16 cellular contexts compared by ENCODE assay signal in genomic region chrX:9577555-9577954, GRCh38.
DNase-seq lines count a peak whose midpoint lies in the region; ATAC-seq and TF ChIP-seq lines count a peak whose summit lies in the region.
"Had no signal": no experiment of that assay in that cellular context is flagged by ENCODE, and none has a peak within 500 bp of the region (broad histone marks: within the 10 kb centered on the region; RNA-seq: fewer than 3 reads in every experiment).

No MANE protein-coding gene starts in this region.

- 42 to 66% (median 59%) methylated on average over 7 to 9 of the region's 9 CpGs for WGBS in adrenal gland, 4 donors
- WGBS in testis, 2 donors, result 66 to 85% methylated on average over 6 to 9 of the region's 9 CpGs

- H3K4me3 ChIP-seq in right atrium auricular region (no peak overlapping the region), adrenal gland (no peak overlapping the region), testis (no peak overlapping the region)
- H3K4me3 ChIP-seq: BLaER1 treated with 17β-estradiol and CSF1 and Interleukin-3, amounts not matched to agents 10 nM and 100 nM had no signal

- H3K9me3 Mint-ChIP-seq in chondrocyte (ENCODE audit: low read depth), result peaks cover 14% of the 10 kb centered on the region
- H3K9me3 Mint-ChIP-seq: CD4-positive, CD25-positive, alpha-beta regulatory T cell; HFFc6 had no signal

- H3K27ac ChIP-seq in right atrium auricular region (no peak overlapping the region), adrenal gland (no peak overlapping the region), testis (no peak overlapping the region)
- H3K27ac ChIP-seq: 22Rv1; BLaER1 treated with 17β-estradiol and CSF1 and Interleukin-3, amounts not matched to agents 10 nM and 100 nM; HL-60 had no signal

- intact Hi-C loops in Right ventricle myocardium inferior (cut with DNase I), result no loop called here
- intact Hi-C loops in adrenal gland (cut with DNase I), result no loop called here
- intact Hi-C loops in testis (cut with DNase I; ENCODE audit: low total_unique reads), result no loop called here

- no peaks in the 10 kb centered on the region for H3K9me3 ChIP-seq in right atrium auricular region
- no peaks in the 10 kb centered on the region for H3K9me3 ChIP-seq in adrenal gland (replicated peaks in 1 of 3)
- no peaks in the 10 kb centered on the region for H3K9me3 ChIP-seq in testis

- no peaks in the 10 kb centered on the region for H3K36me3 ChIP-seq in right atrium auricular region
- no peaks in the 10 kb centered on the region for H3K36me3 ChIP-seq in adrenal gland (replicated peaks in 1 of 2)
- no peaks in the 10 kb centered on the region for H3K36me3 ChIP-seq in testis (ENCODE audit: low read depth, missing control alignments)

- peak overlapping the region; percentile 8 for H3K27ac Mint-ChIP-seq in chondrocyte (ENCODE audit: unreplicated experiment)
- H3K27ac Mint-ChIP-seq: CD4-positive, CD25-positive, alpha-beta regulatory T cell; HFFc6 had no signal

- TF ChIP-seq CTCF in right atrium auricular region (IDR thresholded peaks at IDR 0.05) (no peak), adrenal gland (IDR thresholded peaks at IDR 0.05) (no peak), chondrocyte (IDR thresholded peaks at IDR 0.05) (no peak), testis (IDR thresholded peaks at IDR 0.05) (no peak)

- ATAC-seq in Right ventricle myocardium inferior, result peak; percentile 42

- DNase-seq in Right ventricle myocardium inferior (ENCODE audit: missing footprints) (no peak), right atrium auricular region (ENCODE audit: low spot score) (no peak), adrenal gland (peak in 5 of 7 donors; percentile 33 to 55 (median 39)), chondrocyte (ENCODE audit: low spot score) (no peak), testis (peak; percentile 47), NCI-H1436 (lab: John Stamatoyannopoulos, UW) (no peak)
- DNase-seq in activated CD4-positive, alpha-beta T cell treated with anti-CD3 and anti-CD28 coated beads for 1 hour, result no peak
- DNase-seq: AML-193; CD4-positive, CD25-positive, alpha-beta regulatory T cell; DMS53; GF-D8; HCEC 1CT; HFFc6 had no signal

- H3K27me3 ChIP-seq in right atrium auricular region (no peaks in the 10 kb centered on the region), adrenal gland (no peaks in the 10 kb centered on the region), testis (no peaks in the 10 kb centered on the region)
- H3K27me3 ChIP-seq: BLaER1 treated with 17β-estradiol and CSF1 and Interleukin-3, amounts not matched to agents 10 nM and 100 nM had no signal

- H3K4me3 Mint-ChIP-seq in chondrocyte (ENCODE audit: unreplicated experiment), result no peak overlapping the region
- H3K4me3 Mint-ChIP-seq: CD4-positive, CD25-positive, alpha-beta regulatory T cell; HFFc6 had no signal

- H3K4me1 ChIP-seq in right atrium auricular region (no peaks in the 10 kb centered on the region), adrenal gland (replicated peaks in 1 of 2) (peaks cover 0 to 4% of the 10 kb centered on the region in 2 donors), testis (no peaks in the 10 kb centered on the region)

- H3K36me3 Mint-ChIP-seq in chondrocyte (ENCODE audit: low read depth), result peaks cover 2% of the 10 kb centered on the region

- no peaks in the 10 kb centered on the region for H3K27me3 Mint-ChIP-seq in chondrocyte (ENCODE audit: low read depth)
- H3K27me3 Mint-ChIP-seq: CD4-positive, CD25-positive, alpha-beta regulatory T cell had no signal

- peaks cover 8% of the 10 kb centered on the region for H3K4me1 Mint-ChIP-seq in chondrocyte (ENCODE audit: low read depth)

- TF ChIP-seq POLR2A in adrenal gland (IDR thresholded peaks at IDR 0.05), result no peak
- no peak for TF ChIP-seq POLR2A in testis (IDR thresholded peaks at IDR 0.05)

Comparison
In these comparisons a context has a peak if more than half of its experiments do, and no peak if none do; other contexts are left out.
1. DNase-seq: peak in adrenal gland (5 of 7) and testis (single experiment); none in Right ventricle myocardium inferior (single experiment), right atrium auricular region (single experiment), chondrocyte (single experiment), NCI-H1436 (single experiment) and activated CD4-positive, alpha-beta T cell treated with anti-CD3 and anti-CD28 coated beads for 1 hour (single experiment).